23 cellular contexts compared by ENCODE assay signal in genomic region chr15:66050264-66050663, GRCh38.
DNase-seq lines count a peak whose midpoint lies in the region; ATAC-seq and TF ChIP-seq lines count a peak whose summit lies in the region.
"Had no signal": no experiment of that assay in that cellular context is flagged by ENCODE, and none has a peak within 500 bp of the region (broad histone marks: within the 10 kb centered on the region; RNA-seq: fewer than 3 reads in every experiment).

No MANE protein-coding gene starts in this region.

- H4K20me1 ChIP-seq in IMR-90 (ENCODE audit: insufficient read depth, low read length) = no peaks in the 10 kb centered on the region
- H4K20me1 ChIP-seq: BLaER1 had no signal

- H3K4me1 ChIP-seq in IMR-90 (ENCODE audit: control insufficient read depth, insufficient read depth, low read length) = no peaks in the 10 kb centered on the region
- no peaks in the 10 kb centered on the region for H3K4me1 ChIP-seq in spleen
- H3K4me1 ChIP-seq: BE2C, BLaER1 had no signal

- peak overlapping the region; percentile 19 for H2AK9ac ChIP-seq in IMR-90 (replicated peaks; ENCODE audit: low read depth, low read length, poor library complexity)

- H2AFZ ChIP-seq in IMR-90 (replicated peaks; ENCODE audit: low read length, poor library complexity) = no peak overlapping the region

- no peak overlapping the region for H2BK15ac ChIP-seq in IMR-90 (ENCODE audit: low read depth, low read length)

- DNase-seq in IMR-90 = no peak
- DNase-seq in omental fat pad (ENCODE audit: low spot score) = no peak
- peak; percentile 2 for DNase-seq in spleen
- no peak for DNase-seq in kidney tubule cell (ENCODE audit: low spot score)
- DNase-seq in NCI-H2171 treated with DMSO at 0.1 percent for 48 hours (lab: John Stamatoyannopoulos, UW) = no peak
- DNase-seq: 8988T; ACHN; BE2C; C1 segment of cervical spinal cord; CD4-positive, alpha-beta memory T cell; CD4-positive, CD25-positive, alpha-beta regulatory T cell; CD8-positive, alpha-beta memory T cell; COR-L47; DMS 273 treated with DMSO at 0.1 percent for 48 hours; DMS153; DMS53; DMS79; DND-41; EL; GDM1 had no signal

- H2BK120ac ChIP-seq in IMR-90 (ENCODE audit: low read depth, low read length) = no peak overlapping the region

- dilution Hi-C loops in IMR-90 (cut with HindIII; ENCODE audit: low sequenced_read_pairs, unreplicated experiment) = no loop called here

- no peak for TF ChIP-seq CTCF in IMR-90 (conservative IDR thresholded peaks at IDR 0.05; ENCODE audit: low read depth, low read length)
- TF ChIP-seq CTCF in omental fat pad (IDR thresholded peaks at IDR 0.05) = no peak
- no peak for TF ChIP-seq CTCF in spleen (IDR thresholded peaks at IDR 0.05 in 8 of 11, conservative IDR thresholded peaks at IDR 0.05 in 3 of 11)

- H4K91ac ChIP-seq in IMR-90 (ENCODE audit: insufficient read depth, low read depth, low read length) = no peak overlapping the region

- no peak overlapping the region for H3K18ac ChIP-seq in IMR-90 (ENCODE audit: low read depth, low read length)

- H4K8ac ChIP-seq in IMR-90 (ENCODE audit: low read depth in 2 of 2, low read length in 2 of 2) = no peak overlapping the region

- no peaks in the 10 kb centered on the region for H3K79me1 ChIP-seq in IMR-90 (ENCODE audit: low read depth in 1 of 2, low read length in 2 of 2)

- H3K14ac ChIP-seq in IMR-90 (replicated peaks; ENCODE audit: low read depth, low read length) = no peak overlapping the region

- TF ChIP-seq POLR2A in IMR-90 (IDR thresholded peaks at IDR 0.05; ENCODE audit: low read depth, low read length) (no peak), spleen (IDR thresholded peaks at IDR 0.05) (no peak)

- no peak overlapping the region for H3K23ac ChIP-seq in IMR-90 (ENCODE audit: low read depth, low read length)

- in situ Hi-C loops in IMR-90 (cut with MboI; ENCODE audit: low sequenced_read_pairs) = no loop called here

- H3K56ac ChIP-seq in IMR-90 (ENCODE audit: extremely low read depth, insufficient read depth, low read length) = no peak overlapping the region

- H4K5ac ChIP-seq in IMR-90 (ENCODE audit: low read depth, low read length) = no peak overlapping the region

- H3K9me1 ChIP-seq in IMR-90 (ENCODE audit: insufficient read depth, low read length) = no peaks in the 10 kb centered on the region

- BruUV-seq in IMR-90 (replicated peaks; lab: Mats Ljungman, UMichigan) = no TSS peak

- H2BK20ac ChIP-seq in IMR-90 (ENCODE audit: low read depth, low read length) = no peak overlapping the region

- CTCF ChIA-PET in IMR-90 (lab: Yijun Ruan, JAX) = no interaction called here

- H2BK5ac ChIP-seq in IMR-90 (ENCODE audit: low read depth, low read length, poor library complexity, severe bottlenecking) = no peak overlapping the region

- 36% methylated on average over 2 of the region's 5 CpGs; no CpG with 5 or more reads in 1 of the 2 experiments for WGBS in IMR-90 (ENCODE audit: extremely low coverage in 2 of 2, insufficient read length in 1 of 2), 2 experiments
- WGBS in spleen, 5 donors = 76 to 91% (median 82%) methylated on average over 5 of the region's 5 CpGs

- H3K4ac ChIP-seq in IMR-90 (ENCODE audit: low read depth, low read length) = no peak overlapping the region

- POLR2A ChIA-PET in IMR-90 (lab: Charles Lee; ENCODE audit: unreplicated experiment) = no interaction called here

- no peak overlapping the region for H3K4me2 ChIP-seq in IMR-90 (ENCODE audit: low read depth, low read length)
- H3K4me2 ChIP-seq: BLaER1 had no signal

- no peak overlapping the region for H2AK5ac ChIP-seq in IMR-90 (ENCODE audit: low read depth, low read length)

- no peak overlapping the region for H3K9ac ChIP-seq in IMR-90 (ENCODE audit: low read depth, low read length)
- H3K9ac ChIP-seq: BLaER1 had no signal

- no peak for TF ChIP-seq RAD21 in IMR-90 (IDR thresholded peaks at IDR 0.05; ENCODE audit: low read length)

- H3K27ac ChIP-seq in IMR-90 (ENCODE audit: insufficient read depth, low read length) (no peak overlapping the region), spleen (no peak overlapping the region)
- H3K27ac ChIP-seq: BLaER1 had no signal

- H3K36me3 ChIP-seq in IMR-90 (ENCODE audit: control insufficient read depth, insufficient read depth, low read length) = no peaks in the 10 kb centered on the region
- no peaks in the 10 kb centered on the region for H3K36me3 ChIP-seq in spleen
- H3K36me3 ChIP-seq: BE2C, BLaER1 had no signal

- ATAC-seq in IMR-90 (ENCODE audit: low read depth) = no peak
- peak; percentile 28 for ATAC-seq in omental fat pad (ENCODE audit: low FRiP score)
- ATAC-seq in GM21390 (IDR thresholded peaks at IDR 0.05; ENCODE audit: unreplicated experiment) = no peak
- ATAC-seq: GM12878 had no signal

- H3K4me3 ChIP-seq in IMR-90 (ENCODE audit: insufficient read depth, low read depth, low read length) (no peak overlapping the region), spleen (no peak overlapping the region)
- H3K4me3 ChIP-seq: BLaER1, GM12878 had no signal

- H3K9me3 ChIP-seq in IMR-90 (ENCODE audit: control insufficient read depth, insufficient read depth, low read length) (no peaks in the 10 kb centered on the region), spleen (no peaks in the 10 kb centered on the region)
- H3K9me3 ChIP-seq: BE2C, BLaER1 had no signal

- intact Hi-C loops in IMR-90 (cut with micrococcal nuclease) = no loop called here
- intact Hi-C loops in spleen (cut with DNase I; ENCODE audit: low total_unique reads) = no loop called here

- H3K27me3 ChIP-seq in IMR-90 (ENCODE audit: control insufficient read depth, insufficient read depth, low read length) (peaks cover 33% of the 10 kb centered on the region), spleen (replicated peaks in 1 of 7) (no peaks in the 10 kb centered on the region)
- H3K27me3 ChIP-seq: BE2C, BLaER1 had no signal

TF ChIP-seq in IMR-90, 13 proteins besides CTCF, POLR2A, EP300 and RAD21:
- TF ChIP-seq RCOR1 (IDR thresholded peaks at IDR 0.05; ENCODE audit: insufficient replicate concordance, low read length) (no peak), FOS (IDR thresholded peaks at IDR 0.05; ENCODE audit: low read depth, low read length) (no peak), CEBPB (IDR thresholded peaks at IDR 0.05; ENCODE audit: low read depth, low read length) (no peak), SMC3 (IDR thresholded peaks at IDR 0.05; ENCODE audit: low read depth, low read length) (no peak), MAZ (IDR thresholded peaks at IDR 0.05; ENCODE audit: borderline replicate concordance, low read depth, low read length) (no peak), ELK1 (IDR thresholded peaks at IDR 0.05; ENCODE audit: borderline replicate concordance, low read depth, low read length) (no peak), RFX5 (IDR thresholded peaks at IDR 0.05; ENCODE audit: low read depth, low read length) (no peak), BHLHE40 (IDR thresholded peaks at IDR 0.05; ENCODE audit: low read depth, low read length) (no peak), MAFK (IDR thresholded peaks at IDR 0.05; ENCODE audit: low read depth, low read length) (no peak), NFE2L2 (IDR thresholded peaks at IDR 0.05; ENCODE audit: low read depth, low read length) (no peak), MXI1 (IDR thresholded peaks at IDR 0.05; ENCODE audit: borderline replicate concordance, low read depth, low read length) (no peak), CHD1 (IDR thresholded peaks at IDR 0.05; ENCODE audit: low read depth, low read length) (no peak)
- TF ChIP-seq, protein P1, sequence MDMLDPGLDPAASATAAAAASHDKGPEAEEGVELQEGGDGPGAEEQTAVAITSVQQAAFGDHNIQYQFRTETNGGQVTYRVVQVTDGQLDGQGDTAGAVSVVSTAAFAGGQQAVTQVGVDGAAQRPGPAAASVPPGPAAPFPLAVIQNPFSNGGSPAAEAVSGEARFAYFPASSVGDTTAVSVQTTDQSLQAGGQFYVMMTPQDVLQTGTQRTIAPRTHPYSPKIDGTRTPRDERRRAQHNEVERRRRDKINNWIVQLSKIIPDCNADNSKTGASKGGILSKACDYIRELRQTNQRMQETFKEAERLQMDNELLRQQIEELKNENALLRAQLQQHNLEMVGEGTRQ (IDR thresholded peaks at IDR 0.05; ENCODE audit: low read depth, low read length) = no peak
